ENCODE assay signal across 16 cellular contexts in the genomic region with DNA sequence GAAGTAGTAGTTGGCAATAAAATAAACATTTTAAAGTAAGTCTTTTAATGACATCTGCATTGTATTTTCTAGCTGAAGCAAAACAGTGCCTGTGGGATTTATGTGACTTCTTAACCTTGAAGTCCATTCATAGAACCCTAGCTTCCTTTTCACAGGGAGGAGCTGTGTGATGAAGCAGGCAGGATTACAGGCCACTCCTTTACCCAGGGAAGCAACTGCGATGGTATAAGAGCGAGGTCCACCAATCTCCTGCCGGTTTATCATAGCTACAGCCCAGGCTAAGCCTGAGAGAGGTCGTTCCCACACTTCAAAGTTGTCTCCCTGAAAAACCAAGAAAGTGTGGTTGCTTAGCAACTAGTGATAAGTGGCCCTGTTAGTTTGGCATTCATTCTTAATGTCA. TPM values are rescaled to one million over a fixed set of nuclear protein-coding genes. Genes with fewer than 3 reads are reported as not detected.
DNase-seq lines count a peak whose midpoint lies in the region; ATAC-seq, FAIRE-seq and TF ChIP-seq lines count a peak whose summit lies in the region.
"Had no signal": no experiment of that assay in that cellular context is flagged by ENCODE, and none has a peak within 500 bp of the region (broad histone marks: within the 10 kb centered on the region; RNA-seq: fewer than 3 reads in every experiment).

No MANE protein-coding gene starts in this region.

- H2AFZ ChIP-seq in K562 (ENCODE audit: low read depth, low read length): no peak overlapping the region

- H3K27me3 ChIP-seq in cardiac muscle cell (no peaks in the 10 kb centered on the region), K562 (ENCODE audit: control insufficient read depth in 2 of 2, insufficient read depth in 2 of 2, low read length in 2 of 2) (no peaks in the 10 kb centered on the region), small intestine (ENCODE audit: control insufficient read depth in 2 of 2, insufficient read depth in 2 of 2, low read length in 2 of 2) (no peaks in the 10 kb centered on the region)
- H3K27me3 ChIP-seq: colonic mucosa, tibial artery had no signal

- CTCF ChIA-PET in K562 (lab: Yijun Ruan, JAX; ENCODE audit: low intra/inter-chr PET ratio): no interaction called here

- H3K79me2 ChIP-seq in K562 (ENCODE audit: control insufficient read depth, insufficient read depth, low read length): peaks cover 13% of the 10 kb centered on the region

- no peaks in the 10 kb centered on the region for H3K9me1 ChIP-seq in K562 (ENCODE audit: control insufficient read depth, insufficient read depth, low read length)

- H3K4me1 ChIP-seq in cardiac muscle cell (ENCODE audit: low read depth) (peaks cover 4% of the 10 kb centered on the region), K562 (replicated peaks in 1 of 2; ENCODE audit: control insufficient read depth in 2 of 2, insufficient read depth in 2 of 2, low read length in 2 of 2) (peaks cover 0 to 7% of the 10 kb centered on the region in 2 experiments; a peak in 3 of 5 replicates), small intestine (ENCODE audit: control insufficient read depth in 2 of 2, insufficient read depth in 1 of 2, low read depth in 1 of 2, low read length in 1 of 2) (no peaks in the 10 kb centered on the region)
- H3K4me1 ChIP-seq: colonic mucosa, tibial artery had no signal

- no peaks in the 10 kb centered on the region for H3K27me3 Mint-ChIP-seq in activated T-helper 17 cell treated with anti-CD3 and anti-CD28 coated beads, Interleukin-2, amount 50 U/mL, for 72 hours
- H3K27me3 Mint-ChIP-seq: activated T-cell treated with anti-CD3 and anti-CD28 coated beads, Interleukin-2, amount 50 U/mL, for 24 hours had no signal

- TF ChIP-seq EP300 in K562 (IDR thresholded peaks at IDR 0.05; ENCODE audit: low read length): no peak

- no peaks in the 10 kb centered on the region for H3K9me3 ChIP-seq in cardiac muscle cell (ENCODE audit: low read depth)
- no peaks in the 10 kb centered on the region for H3K9me3 ChIP-seq in K562 (replicated peaks; ENCODE audit: control insufficient read depth, insufficient read depth, low read depth, low read length)
- H3K9me3 ChIP-seq in small intestine (ENCODE audit: control insufficient read depth, low read depth): no peaks in the 10 kb centered on the region
- H3K9me3 ChIP-seq: colonic mucosa, tibial artery had no signal

- in situ Hi-C loops in K562 (cut with MboI): no loop called here

- H3K4me3 Mint-ChIP-seq in activated T-helper 17 cell treated with anti-CD3 and anti-CD28 coated beads, Interleukin-2, amount 50 U/mL, for 72 hours: no peak overlapping the region
- H3K4me3 Mint-ChIP-seq: activated T-cell treated with anti-CD3 and anti-CD28 coated beads, Interleukin-2, amount 50 U/mL, for 24 hours; nephron progenitor cell had no signal

- peaks cover 5% of the 10 kb centered on the region; the same call in 1 of the 2 replicates for H4K20me1 ChIP-seq in K562 (replicated peaks; ENCODE audit: control insufficient read depth, insufficient read depth, low read length)

- no peak overlapping the region for H3K4me2 ChIP-seq in K562 (ENCODE audit: insufficient read depth, low read length)

- no peak for TF ChIP-seq RAD21 in K562 (CRISPR knock-in tag; conservative IDR thresholded peaks at IDR 0.05 in 1 of 2, IDR thresholded peaks at IDR 0.05 in 1 of 2)

- H3K4me3 ChIP-seq in cardiac muscle cell (no peak overlapping the region), K562 (no peak overlapping the region), small intestine (ENCODE audit: low read depth in 1 of 2, low read length in 2 of 2) (no peak overlapping the region)
- H3K4me3 ChIP-seq: colonic mucosa, tibial artery had no signal

- TF ChIP-seq CTCF in cardiac muscle cell (IDR thresholded peaks at IDR 0.05; ENCODE audit: low read depth, low read length) (no peak), K562 (IDR thresholded peaks at IDR 0.05 in 2 of 3, conservative IDR thresholded peaks at IDR 0.05 in 1 of 3; ENCODE audit: insufficient read depth in 2 of 3, low read depth in 1 of 3, low read length in 3 of 3) (no peak)

- H3K9me3 Mint-ChIP-seq in activated T-helper 17 cell treated with anti-CD3 and anti-CD28 coated beads, Interleukin-2, amount 50 U/mL, for 72 hours: no peaks in the 10 kb centered on the region
- H3K9me3 Mint-ChIP-seq: activated T-cell treated with anti-CD3 and anti-CD28 coated beads, Interleukin-2, amount 50 U/mL, for 24 hours had no signal

- intact Hi-C loops in Right ventricle myocardium superior (cut with DNase I): no loop called here
- intact Hi-C loops in K562 (cut with micrococcal nuclease): no loop called here

- ATAC-seq in Right ventricle myocardium superior (ENCODE audit: poor library complexity) (no peak), K562 (peak; percentile 53)
- ATAC-seq in activated T-helper 17 cell treated with anti-CD3 and anti-CD28 coated beads, Interleukin-2, amount 50 U/mL, for 72 hours (replicated peaks): no peak

- DNase-seq in cardiac muscle cell (ENCODE audit: low read depth in 1 of 2, low spot score in 1 of 2) (peak; percentile 30 to 41), Right ventricle myocardium superior (no peak), K562 (ENCODE audit: extremely low read depth in 1 of 4, low spot score in 3 of 4) (peak in 1 of 4 experiments; percentile 36), small intestine (peak; percentile 24), amygdala (lab: John Stamatoyannopoulos, UW) (no peak)
- DNase-seq: activated T-cell treated with anti-CD3 and anti-CD28 coated beads, Interleukin-2, amount 50 U/mL, for 24 hours; colonic mucosa; DMS79; HCEC 1CT; NCI-H1436 treated with DMSO at 0.1 percent for 48 hours; NCI-H524 treated with DMSO at 0.1 percent for 48 hours; nephron progenitor cell; tibial artery had no signal

- no TSS peak for BruUV-seq in K562 (replicated peaks; lab: Mats Ljungman, UMichigan)

- peaks cover 80% of the 10 kb centered on the region for H3K36me3 Mint-ChIP-seq in activated T-helper 17 cell treated with anti-CD3 and anti-CD28 coated beads, Interleukin-2, amount 50 U/mL, for 72 hours (ENCODE audit: low read depth)

- H3K4me1 Mint-ChIP-seq in activated T-helper 17 cell treated with anti-CD3 and anti-CD28 coated beads, Interleukin-2, amount 50 U/mL, for 72 hours: peaks cover 4% of the 10 kb centered on the region

- H3K27ac Mint-ChIP-seq in activated T-helper 17 cell treated with anti-CD3 and anti-CD28 coated beads, Interleukin-2, amount 50 U/mL, for 72 hours: no peak overlapping the region
- H3K27ac Mint-ChIP-seq: nephron progenitor cell had no signal

- POLR2A ChIA-PET in K562 (lab: Yijun Ruan, JAX): interaction anchor here (1.1 to 3.4 kb wide), 3 partner anchors 9 to 12 kb away, joined by 3 to 20 read pairs (median 6); partner anchors contain the start of genes GLA and HNRNPH2

- WGBS in K562 (ENCODE audit: insufficient coverage, low coverage, missing lambda C conversion rate): 10% methylated on average over 4 of the region's 4 CpGs
- 3 to 35% (median 27%) methylated on average over 4 of the region's 4 CpGs for WGBS in small intestine, 3 donors

- H3K36me3 ChIP-seq in cardiac muscle cell: peaks cover 3% of the 10 kb centered on the region
- peaks cover 69% of the 10 kb centered on the region for H3K36me3 ChIP-seq in K562 (ENCODE audit: control insufficient read depth, insufficient read depth, low read length)
- peaks cover 0 to 3% of the 10 kb centered on the region in 2 donors for H3K36me3 ChIP-seq in small intestine (ENCODE audit: control insufficient read depth in 2 of 2, insufficient read depth in 2 of 2, low read length in 2 of 2)
- H3K36me3 ChIP-seq: colonic mucosa had no signal

- peak overlapping the region; percentile 66 for H3K27ac ChIP-seq in cardiac muscle cell
- H3K27ac ChIP-seq in K562 (ENCODE audit: extremely low read depth, low read depth, low read length): peak overlapping the region; percentile 38; the same call in 2 of the 3 replicates
- no peak overlapping the region for H3K27ac ChIP-seq in small intestine (ENCODE audit: low read depth in 1 of 2, low read length in 1 of 2)
- H3K27ac ChIP-seq: colonic mucosa, tibial artery had no signal

- no peak for TF ChIP-seq POLR2A in K562 (conservative IDR thresholded peaks at IDR 0.05)

- FAIRE-seq in K562 (lab: Jason Lieb, UNC) (no peak), small intestine (lab: Jason Lieb, UNC) (no peak)
- FAIRE-seq: RCC 7860 had no signal

- no peak overlapping the region for H3K9ac ChIP-seq in K562 (ENCODE audit: insufficient read depth in 1 of 2, low read depth in 2 of 2, low read length in 2 of 2)

RNA-seq across cellular contexts. Expression of gene RPL36A, which starts 7.0 kb away (rescaled TPM):
- 3,802 and 4,744 TPM in 2 replicates for total RNA-seq in cardiac muscle cell
- 293 and 403 TPM in 2 replicates for polyA plus RNA-seq in cardiac muscle cell
- total RNA-seq in Right ventricle myocardium superior: 72.0 TPM
- 200 and 267 TPM in 2 replicates for total RNA-seq in K562 (2011; cell fraction: chromatin; rRNA removed; ENCODE audit: low replicate concordance)
- total RNA-seq in K562 (2011; cell fraction: nucleolus; rRNA removed): 186 and 225 TPM in 2 replicates
- total RNA-seq in K562 (2011; cell fraction: nucleoplasm; rRNA removed): 351 and 388 TPM in 2 replicates
- 1,374 and 2,621 TPM in 2 replicates for total RNA-seq in K562 (2014; rRNA removed)
- 3,520 and 3,818 TPM in 2 replicates for total RNA-seq in K562 (2014; rRNA removed; fragmentation: Illumina TruSeq; extraction: Trizol)
- total RNA-seq in K562 (2015; rRNA removed; fragmentation: Illumina TruSeq; extraction: Trizol): 3,031 and 3,209 TPM in 2 replicates
- 412 and 461 TPM in 2 replicates for total RNA-seq in K562 (2021)
- 4,008 and 4,383 TPM in 2 replicates for polyA plus RNA-seq in K562 (2011; rRNA removed)
- polyA plus RNA-seq in K562 (2011; cell fraction: cytosol; rRNA removed): 523 and 2,114 TPM in 2 replicates
- 461 and 1,073 TPM in 2 replicates for polyA plus RNA-seq in K562 (2011; cell fraction: nucleus; rRNA removed)
- polyA plus RNA-seq in K562 (2012): 1,913 and 2,065 TPM in 2 replicates
- polyA plus RNA-seq in K562 (2014; fragmentation: Illumina TruSeq; extraction: Trizol): 3,410 and 3,967 TPM in 2 replicates
- 1,000 to 10,000 TPM; 2,383 to 2,855 TPM for polyA plus RNA-seq in K562 (2014; fragmentation: Nextera tagmentation; extraction: Ambion mirVana)
- 4,212 and 4,539 TPM in 2 replicates for polyA plus RNA-seq in K562 (2014; rRNA removed)
- 692 and 865 TPM in 2 replicates for polyA minus RNA-seq in K562 (2011; rRNA and poly(A)+ RNA removed)
- 117 and 140 TPM in 2 replicates for polyA minus RNA-seq in K562 (2011; cell fraction: cytosol; rRNA and poly(A)+ RNA removed)
- polyA minus RNA-seq in K562 (2011; cell fraction: nucleus; rRNA and poly(A)+ RNA removed): 81.9 and 198 TPM in 2 replicates
- 1,000 to 10,000 TPM; 1,312 to 3,526 (median 2,289) TPM for polyA plus RNA-seq in small intestine
- total RNA-seq in activated T-helper 17 cell treated with anti-CD3 and anti-CD28 coated beads, Interleukin-2, amount 50 U/mL, for 72 hours: 100 to 1,000 TPM; 197 to 307 TPM

RNA-seq across cellular contexts. Expression of gene GLA, which starts 9.9 kb away (rescaled TPM):
- total RNA-seq in cardiac muscle cell: 10.0 and 12.0 TPM in 2 replicates
- 17.3 and 20.9 TPM in 2 replicates for polyA plus RNA-seq in cardiac muscle cell
- total RNA-seq in Right ventricle myocardium superior: 9.1 TPM
- 111 and 136 TPM in 2 replicates for total RNA-seq in K562 (2011; cell fraction: chromatin; rRNA removed; ENCODE audit: low replicate concordance)
- 99.4 and 101 TPM in 2 replicates for total RNA-seq in K562 (2011; cell fraction: nucleolus; rRNA removed)
- 100 and 117 TPM in 2 replicates for total RNA-seq in K562 (2011; cell fraction: nucleoplasm; rRNA removed)
- 41.7 and 46.5 TPM in 2 replicates for total RNA-seq in K562 (2014; rRNA removed)
- 68.9 and 75.2 TPM in 2 replicates for total RNA-seq in K562 (2014; rRNA removed; fragmentation: Illumina TruSeq; extraction: Trizol)
- total RNA-seq in K562 (2015; rRNA removed; fragmentation: Illumina TruSeq; extraction: Trizol): 54.2 and 57.2 TPM in 2 replicates
- 54.0 and 56.5 TPM in 2 replicates for total RNA-seq in K562 (2021)
- 101 and 118 TPM in 2 replicates for polyA plus RNA-seq in K562 (2011; rRNA removed)
- 44.5 and 61.1 TPM in 2 replicates for polyA plus RNA-seq in K562 (2011; cell fraction: cytosol; rRNA removed)
- polyA plus RNA-seq in K562 (2011; cell fraction: nucleus; rRNA removed): 199 and 281 TPM in 2 replicates
- 48.0 and 49.0 TPM in 2 replicates for polyA plus RNA-seq in K562 (2012)
- 65.2 and 73.8 TPM in 2 replicates for polyA plus RNA-seq in K562 (2014; fragmentation: Illumina TruSeq; extraction: Trizol)
- polyA plus RNA-seq in K562 (2014; fragmentation: Nextera tagmentation; extraction: Ambion mirVana): 100 to 1,000 TPM; 137 to 146 TPM
- polyA plus RNA-seq in K562 (2014; rRNA removed): 72.9 and 77.0 TPM in 2 replicates
- polyA minus RNA-seq in K562 (2011; rRNA and poly(A)+ RNA removed): 30.9 and 40.0 TPM in 2 replicates
- polyA minus RNA-seq in K562 (2011; cell fraction: cytosol; rRNA and poly(A)+ RNA removed): 16.3 and 22.1 TPM in 2 replicates
- 18.3 and 29.0 TPM in 2 replicates for polyA minus RNA-seq in K562 (2011; cell fraction: nucleus; rRNA and poly(A)+ RNA removed)
- polyA plus RNA-seq in small intestine: 10 to 100 TPM; 15.9 to 34.6 (median 32.7) TPM
- total RNA-seq in activated T-helper 17 cell treated with anti-CD3 and anti-CD28 coated beads, Interleukin-2, amount 50 U/mL, for 72 hours: 10 to 100 TPM; 64.9 to 67.2 TPM

RNA-seq across cellular contexts. Expression of gene HNRNPH2, which starts 10.2 kb away (rescaled TPM):
- total RNA-seq in cardiac muscle cell (76.9 and 87.3 TPM in 2 replicates), Right ventricle myocardium superior (46.9 TPM), K562 (2014; rRNA removed) (40.0 and 42.1 TPM in 2 replicates), K562 (2014; rRNA removed; fragmentation: Illumina TruSeq; extraction: Trizol) (71.9 and 82.2 TPM in 2 replicates), K562 (2015; rRNA removed; fragmentation: Illumina TruSeq; extraction: Trizol) (64.8 and 67.2 TPM in 2 replicates), K562 (2021) (37.7 and 43.0 TPM in 2 replicates)
- polyA plus RNA-seq in cardiac muscle cell (166 and 189 TPM in 2 replicates), K562 (2011; rRNA removed) (35.0 and 59.7 TPM in 2 replicates), K562 (2014; fragmentation: Illumina TruSeq; extraction: Trizol) (68.1 and 69.5 TPM in 2 replicates), K562 (2014; fragmentation: Nextera tagmentation; extraction: Ambion mirVana) (100 to 1,000 TPM in 1 of 2 experiments, 10 to 100 TPM in 1; 60.3 to 130 TPM), K562 (2014; rRNA removed) (58.2 and 60.6 TPM in 2 replicates), small intestine (10 to 100 TPM; 60.2 to 72.4 (median 71.5) TPM)
- 4.5 and 8.3 TPM in 2 replicates for total RNA-seq in K562 (2011; cell fraction: chromatin; rRNA removed; ENCODE audit: low replicate concordance)
- total RNA-seq in K562 (2011; cell fraction: nucleolus; rRNA removed): 4.2 and 4.3 TPM in 2 replicates
- total RNA-seq in K562 (2011; cell fraction: nucleoplasm; rRNA removed): 8.1 and 9.3 TPM in 2 replicates
- 10.9 and 24.4 TPM in 2 replicates for polyA plus RNA-seq in K562 (2011; cell fraction: cytosol; rRNA removed)
- polyA plus RNA-seq in K562 (2011; cell fraction: nucleus; rRNA removed): 6.3 and 7.7 TPM in 2 replicates
- 44.6 and 62.9 TPM in 2 replicates for polyA plus RNA-seq in K562 (2012)
- polyA minus RNA-seq in K562 (2011; rRNA and poly(A)+ RNA removed): 62.8 and 83.2 TPM in 2 replicates
- polyA minus RNA-seq in K562 (2011; cell fraction: cytosol; rRNA and poly(A)+ RNA removed): 13.4 and 14.8 TPM in 2 replicates
- polyA minus RNA-seq in K562 (2011; cell fraction: nucleus; rRNA and poly(A)+ RNA removed): 4.0 and 8.2 TPM in 2 replicates
- 10 to 100 TPM; 25.1 to 39.1 TPM for total RNA-seq in activated T-helper 17 cell treated with anti-CD3 and anti-CD28 coated beads, Interleukin-2, amount 50 U/mL, for 72 hours

RNA-seq across cellular contexts. Expression of gene BTK, which starts 11.8 kb away (rescaled TPM):
- total RNA-seq in cardiac muscle cell (0.06 TPM in 1 of 2 replicates, not detected in the other), Right ventricle myocardium superior (1.8 TPM), K562 (2014; rRNA removed) (35.4 and 39.9 TPM in 2 replicates), K562 (2014; rRNA removed; fragmentation: Illumina TruSeq; extraction: Trizol) (67.5 and 78.1 TPM in 2 replicates), K562 (2015; rRNA removed; fragmentation: Illumina TruSeq; extraction: Trizol) (57.0 and 59.0 TPM in 2 replicates), K562 (2021) (46.8 and 59.3 TPM in 2 replicates)
- polyA plus RNA-seq in cardiac muscle cell (0.06 and 2.5 TPM in 2 replicates), K562 (2011; rRNA removed) (87.2 and 93.4 TPM in 2 replicates), K562 (2014; fragmentation: Illumina TruSeq; extraction: Trizol) (78.0 and 82.4 TPM in 2 replicates), K562 (2014; fragmentation: Nextera tagmentation; extraction: Ambion mirVana) (10 to 100 TPM; 14.9 to 76.4 TPM), K562 (2014; rRNA removed) (65.2 TPM in 2 replicates), small intestine (1 to 10 TPM in 2 of 3 donors, under 1 TPM in 1; 0.22 to 4.9 (median 2.9) TPM)
- 125 and 212 TPM in 2 replicates for total RNA-seq in K562 (2011; cell fraction: chromatin; rRNA removed; ENCODE audit: low replicate concordance)
- total RNA-seq in K562 (2011; cell fraction: nucleolus; rRNA removed): 65.4 and 67.6 TPM in 2 replicates
- 90.3 and 117 TPM in 2 replicates for total RNA-seq in K562 (2011; cell fraction: nucleoplasm; rRNA removed)
- polyA plus RNA-seq in K562 (2011; cell fraction: cytosol; rRNA removed): 27.6 and 48.3 TPM in 2 replicates
- polyA plus RNA-seq in K562 (2011; cell fraction: nucleus; rRNA removed): 136 and 171 TPM in 2 replicates
- polyA plus RNA-seq in K562 (2012): 48.8 and 60.2 TPM in 2 replicates
- 56.9 and 63.8 TPM in 2 replicates for polyA minus RNA-seq in K562 (2011; rRNA and poly(A)+ RNA removed)
- polyA minus RNA-seq in K562 (2011; cell fraction: cytosol; rRNA and poly(A)+ RNA removed): 21.4 and 23.4 TPM in 2 replicates
- 32.4 and 63.2 TPM in 2 replicates for polyA minus RNA-seq in K562 (2011; cell fraction: nucleus; rRNA and poly(A)+ RNA removed)
- total RNA-seq in activated T-helper 17 cell treated with anti-CD3 and anti-CD28 coated beads, Interleukin-2, amount 50 U/mL, for 72 hours: 1 to 10 TPM in 1 of 2 donors, under 1 TPM in 1; 0.48 to 1.7 TPM
- total RNA-seq: T-helper 1 cell treated with Interleukin-12 subunit alpha and Interleukin-12 subunit beta and Interleukin-4 antibody, amounts not matched to agents 30 ng/mL and 1 ng/mL, for 36 hours had no signal

RNA-seq across cellular contexts. Expression of gene TIMM8A, which starts 49.2 kb away (rescaled TPM):
- total RNA-seq in cardiac muscle cell (3.6 and 5.7 TPM in 2 replicates), Right ventricle myocardium superior (20.3 TPM), K562 (2014; rRNA removed) (10.0 and 10.9 TPM in 2 replicates), K562 (2014; rRNA removed; fragmentation: Illumina TruSeq; extraction: Trizol) (32.4 and 33.2 TPM in 2 replicates), K562 (2015; rRNA removed; fragmentation: Illumina TruSeq; extraction: Trizol) (23.1 and 23.3 TPM in 2 replicates), K562 (2021) (46.2 and 48.8 TPM in 2 replicates)
- polyA plus RNA-seq in cardiac muscle cell (14.2 and 17.6 TPM in 2 replicates), K562 (2011; rRNA removed) (24.6 and 32.1 TPM in 2 replicates), K562 (2014; fragmentation: Illumina TruSeq; extraction: Trizol) (38.2 and 44.4 TPM in 2 replicates), K562 (2014; fragmentation: Nextera tagmentation; extraction: Ambion mirVana) (100 to 1,000 TPM; 132 TPM), K562 (2014; rRNA removed) (41.1 and 47.6 TPM in 2 replicates), small intestine (10 to 100 TPM in 1 of 3 donors, 1 to 10 TPM in 2; 3.8 to 12.0 (median 8.7) TPM)
- total RNA-seq in K562 (2011; cell fraction: chromatin; rRNA removed; ENCODE audit: low replicate concordance): 26.8 and 35.4 TPM in 2 replicates
- total RNA-seq in K562 (2011; cell fraction: nucleolus; rRNA removed): 21.1 and 24.8 TPM in 2 replicates
- total RNA-seq in K562 (2011; cell fraction: nucleoplasm; rRNA removed): 31.0 and 42.3 TPM in 2 replicates
- 24.3 and 25.0 TPM in 2 replicates for polyA plus RNA-seq in K562 (2011; cell fraction: cytosol; rRNA removed)
- 15.5 and 17.0 TPM in 2 replicates for polyA plus RNA-seq in K562 (2011; cell fraction: nucleus; rRNA removed)
- 13.8 and 36.1 TPM in 2 replicates for polyA plus RNA-seq in K562 (2012)
- polyA minus RNA-seq in K562 (2011; rRNA and poly(A)+ RNA removed): 17.5 and 18.9 TPM in 2 replicates
- 15.1 and 16.7 TPM in 2 replicates for polyA minus RNA-seq in K562 (2011; cell fraction: cytosol; rRNA and poly(A)+ RNA removed)
- 9.8 and 14.7 TPM in 2 replicates for polyA minus RNA-seq in K562 (2011; cell fraction: nucleus; rRNA and poly(A)+ RNA removed)
- total RNA-seq in activated T-helper 17 cell treated with anti-CD3 and anti-CD28 coated beads, Interleukin-2, amount 50 U/mL, for 72 hours: 10 to 100 TPM; 15.4 to 27.8 TPM

Comparison
In these comparisons a context has a peak if more than half of its experiments do, and no peak if none do; other contexts are left out.
1. DNase-seq: peak in cardiac muscle cell (2 of 2) and small intestine (single experiment); none in Right ventricle myocardium superior (single experiment) and amygdala (0 of 56).
2. H3K27ac ChIP-seq: peak in cardiac muscle cell (single experiment) and K562 (single experiment); none in small intestine (0 of 2).